In the genomic region with DNA sequence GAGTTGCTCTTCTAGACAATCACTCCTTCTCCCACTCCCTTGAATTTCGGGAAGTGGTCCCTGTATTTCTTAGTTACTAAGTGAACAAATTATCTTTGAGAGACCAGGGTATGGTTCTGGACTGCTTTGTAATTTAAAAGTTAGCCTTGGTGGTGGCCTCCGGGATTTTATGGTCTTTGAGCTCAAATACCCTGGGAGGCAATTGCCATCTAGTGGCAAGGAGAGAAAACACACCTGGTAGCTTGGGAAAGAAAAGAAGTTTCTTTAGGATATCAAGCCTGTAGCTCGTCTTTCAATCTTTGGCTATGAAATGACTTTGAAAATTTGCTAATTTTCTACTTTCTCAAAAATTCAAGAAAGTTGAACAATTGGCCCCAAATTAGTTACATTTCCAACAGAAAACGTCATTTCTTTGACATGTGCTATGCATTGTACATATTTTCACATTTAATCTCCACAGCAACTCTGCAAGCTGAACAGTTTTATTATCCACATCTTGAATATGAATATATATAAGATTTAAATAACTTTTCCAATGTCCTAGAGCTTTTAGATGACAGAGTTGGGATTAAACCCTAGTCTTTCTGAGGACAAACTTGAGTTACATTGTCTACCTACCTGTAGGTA, we compare ENCODE assay signal across 1 cellular context.
TF ChIP-seq lines count a peak whose summit lies in the region.

No MANE protein-coding gene starts in this region.

TF ChIP-seq in HCT116, 20 proteins besides CTCF, POLR2A, EP300 and RAD21 (continued from another document):
- TF ChIP-seq, protein P1, sequence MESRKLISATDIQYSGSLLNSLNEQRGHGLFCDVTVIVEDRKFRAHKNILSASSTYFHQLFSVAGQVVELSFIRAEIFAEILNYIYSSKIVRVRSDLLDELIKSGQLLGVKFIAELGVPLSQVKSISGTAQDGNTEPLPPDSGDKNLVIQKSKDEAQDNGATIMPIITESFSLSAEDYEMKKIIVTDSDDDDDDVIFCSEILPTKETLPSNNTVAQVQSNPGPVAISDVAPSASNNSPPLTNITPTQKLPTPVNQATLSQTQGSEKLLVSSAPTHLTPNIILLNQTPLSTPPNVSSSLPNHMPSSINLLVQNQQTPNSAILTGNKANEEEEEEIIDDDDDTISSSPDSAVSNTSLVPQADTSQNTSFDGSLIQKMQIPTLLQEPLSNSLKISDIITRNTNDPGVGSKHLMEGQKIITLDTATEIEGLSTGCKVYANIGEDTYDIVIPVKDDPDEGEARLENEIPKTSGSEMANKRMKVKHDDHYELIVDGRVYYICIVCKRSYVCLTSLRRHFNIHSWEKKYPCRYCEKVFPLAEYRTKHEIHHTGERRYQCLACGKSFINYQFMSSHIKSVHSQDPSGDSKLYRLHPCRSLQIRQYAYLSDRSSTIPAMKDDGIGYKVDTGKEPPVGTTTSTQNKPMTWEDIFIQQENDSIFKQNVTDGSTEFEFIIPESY (IDR thresholded peaks at IDR 0.05; ENCODE audit: extremely low read depth, insufficient replicate concordance, low read length), result no peak
